Comparison of ENCODE assay signal across 3 cellular contexts in genomic region chr15:97694456-97694855, GRCh38.
"Had no signal": no experiment of that assay in that cellular context is flagged by ENCODE, and none has a peak within 500 bp of the region (broad histone marks: within the 10 kb centered on the region; RNA-seq: fewer than 3 reads in every experiment).

No MANE protein-coding gene starts in this region.

- ATAC-seq: GM12878 had no signal

- DNase-seq: GDM1, GF-D8 had no signal

- H3K4me3 ChIP-seq: GM12878 had no signal
